13 cellular contexts compared by ENCODE assay signal in the genomic region with DNA sequence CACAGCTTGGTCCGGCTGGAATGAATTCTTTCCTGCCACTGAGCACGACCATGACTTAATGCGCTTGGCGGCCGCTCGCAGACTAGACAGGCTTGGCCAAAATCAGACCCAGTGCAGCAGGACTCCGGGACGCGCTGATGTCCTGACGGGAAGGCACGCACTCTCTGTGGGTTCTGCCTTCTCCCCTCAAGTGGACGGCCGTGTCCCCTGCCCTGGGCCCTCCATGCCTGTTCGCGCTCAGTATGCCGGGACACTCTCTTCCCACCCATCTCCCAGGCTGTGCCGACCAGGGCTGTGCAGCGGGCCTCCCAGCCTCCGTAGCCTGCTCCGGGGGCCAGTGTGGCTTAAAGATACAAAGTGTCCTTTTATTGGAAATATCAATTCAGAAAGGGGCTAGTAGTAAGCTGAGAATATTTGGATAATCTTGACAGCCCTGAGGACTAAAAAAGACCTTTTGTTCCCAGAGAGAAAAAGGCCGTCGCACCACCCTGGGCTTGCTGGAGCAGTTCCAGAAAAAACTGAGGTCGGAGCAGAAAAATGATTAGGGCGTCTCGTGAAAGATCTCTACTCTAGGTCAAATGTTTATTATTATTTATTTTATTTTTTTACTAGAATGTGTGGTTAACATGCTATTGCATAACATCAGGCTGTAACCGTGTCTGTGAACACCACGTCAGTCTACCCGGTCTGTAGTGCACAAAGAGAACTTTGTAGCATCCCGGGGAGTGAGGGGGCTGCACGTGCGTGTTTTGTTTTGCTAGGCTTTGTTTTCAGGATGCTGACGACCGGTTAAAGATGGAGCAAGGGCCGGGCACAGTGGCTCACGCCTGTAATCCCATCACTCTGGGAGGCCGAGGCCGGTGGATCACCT.
DNase-seq lines count a peak whose midpoint lies in the region; ATAC-seq and TF ChIP-seq lines count a peak whose summit lies in the region.
"Had no signal": no experiment of that assay in that cellular context is flagged by ENCODE, and none has a peak within 500 bp of the region (broad histone marks: within the 10 kb centered on the region; RNA-seq: fewer than 3 reads in every experiment).

No MANE protein-coding gene starts in this region.

- H4K8ac ChIP-seq in mesenchymal stem cell (ENCODE audit: low read length): no peak overlapping the region

- 92% methylated on average over 34 of the region's 37 CpGs for WGBS in mesenchymal stem cell

- no peak overlapping the region for H2BK15ac ChIP-seq in mesenchymal stem cell (ENCODE audit: low read depth, poor library complexity, severe bottlenecking)

- H3K27me3 ChIP-seq in mesenchymal stem cell (ENCODE audit: control insufficient read depth in 1 of 2, insufficient read depth in 1 of 2, low read length in 2 of 2) (peaks cover 0 to 75% of the 10 kb centered on the region in 2 experiments), tibial artery (no peaks in the 10 kb centered on the region)

- no peaks in the 10 kb centered on the region for H3K79me1 ChIP-seq in mesenchymal stem cell (replicated peaks; ENCODE audit: low read length, poor library complexity, severe bottlenecking)

- H3K9me3 ChIP-seq in mesenchymal stem cell (ENCODE audit: control insufficient read depth, low read length) (no peaks in the 10 kb centered on the region), tibial artery (no peaks in the 10 kb centered on the region)

- H3K4me2 ChIP-seq in mesenchymal stem cell (ENCODE audit: low read length, poor library complexity, severe bottlenecking): no peak overlapping the region

- H2AK5ac ChIP-seq in mesenchymal stem cell (ENCODE audit: low read length, severe bottlenecking): no peak overlapping the region

- H2BK120ac ChIP-seq in mesenchymal stem cell (ENCODE audit: low read depth, low read length): no peak overlapping the region

- H3K9ac ChIP-seq in mesenchymal stem cell (ENCODE audit: low read length): peak overlapping the region; percentile 54

- TF ChIP-seq CTCF in astrocyte of the cerebellum (IDR thresholded peaks at IDR 0.05; ENCODE audit: low read depth, low read length, missing control alignments): no peak
- no peak for TF ChIP-seq CTCF in fibroblast of mammary gland (conservative IDR thresholded peaks at IDR 0.05; ENCODE audit: control insufficient read depth, insufficient read depth, low read depth, low read length)
- TF ChIP-seq CTCF in tibial artery (IDR thresholded peaks at IDR 0.05): no peak

- H3K36me3 ChIP-seq in mesenchymal stem cell (ENCODE audit: control insufficient read depth in 1 of 2, insufficient read depth in 2 of 2, low read depth in 1 of 2, low read length in 2 of 2) (no peaks in the 10 kb centered on the region), tibial artery (no peaks in the 10 kb centered on the region)

- ATAC-seq in GM19452 (IDR thresholded peaks at IDR 0.05; ENCODE audit: unreplicated experiment) (no peak), HG03571 (IDR thresholded peaks at IDR 0.05; ENCODE audit: unreplicated experiment) (no peak)
- ATAC-seq: CD8-positive, alpha-beta T cell; naive thymus-derived CD4-positive, alpha-beta T cell had no signal

- in situ Hi-C loops in astrocyte of the cerebellum (cut with HindIII; ENCODE audit: low sequenced_read_pairs): no loop called here

- peak; percentile 31 for DNase-seq in astrocyte of the cerebellum (ENCODE audit: low read depth)
- peak; percentile 47 for DNase-seq in fibroblast of mammary gland (ENCODE audit: low read depth)
- no peak for DNase-seq in mesenchymal stem cell
- peak; percentile 70 to 91 for DNase-seq in tibial artery
- DNase-seq in NK-92 treated with Interleukin-12 subunit alpha and Interleukin-12 subunit beta, amount 100 ng/mL, for 24 hours (lab: John Stamatoyannopoulos, UW): no peak
- DNase-seq: CD8-positive, alpha-beta T cell; immature natural killer cell; naive thymus-derived CD4-positive, alpha-beta T cell; NCI-H1048; NCI-H510A treated with DMSO at 0.1 percent for 48 hours; T1000 had no signal

- no peak overlapping the region for H3K4ac ChIP-seq in mesenchymal stem cell (ENCODE audit: low read depth in 1 of 2, low read length in 2 of 2)

- intact Hi-C loops in tibial artery (cut with DNase I; ENCODE audit: low total_unique reads): loop anchor here (5.0 kb wide), 1 partner anchor 54 kb away; no protein-coding TSS in a partner anchor

- no peak overlapping the region for H2BK5ac ChIP-seq in mesenchymal stem cell (ENCODE audit: low read depth, low read length, poor library complexity, severe bottlenecking)

- H3K4me3 ChIP-seq in astrocyte of the cerebellum (ENCODE audit: low read depth, low read length) (no peak overlapping the region), fibroblast of mammary gland (ENCODE audit: control insufficient read depth, low read depth, low read length) (no peak overlapping the region), mesenchymal stem cell (ENCODE audit: insufficient read depth in 1 of 2, low read depth in 1 of 2, low read length in 2 of 2) (peak overlapping the region in 1 of 2 experiments; percentile 46), tibial artery (peak overlapping the region; percentile 30 to 43)

- H2BK12ac ChIP-seq in mesenchymal stem cell (ENCODE audit: low read length in 2 of 2): no peak overlapping the region

- H3K18ac ChIP-seq in mesenchymal stem cell (ENCODE audit: low read depth in 1 of 2, low read length in 2 of 2): no peak overlapping the region

- H3K27ac ChIP-seq in mesenchymal stem cell (ENCODE audit: low read length, poor library complexity, severe bottlenecking): no peak overlapping the region
- peak overlapping the region; percentile 89 to 94 for H3K27ac ChIP-seq in tibial artery

- H4K91ac ChIP-seq in mesenchymal stem cell (ENCODE audit: low read length): no peak overlapping the region

- H3K23ac ChIP-seq in mesenchymal stem cell (ENCODE audit: low read length in 2 of 2): no peak overlapping the region

- H2AFZ ChIP-seq in mesenchymal stem cell (ENCODE audit: low read depth, low read length): no peak overlapping the region

- peaks cover 6% of the 10 kb centered on the region for H3K4me1 ChIP-seq in mesenchymal stem cell (ENCODE audit: control insufficient read depth, insufficient read depth, low read depth, low read length)
- H3K4me1 ChIP-seq in tibial artery: peaks cover 0 to 98% (median 81%) of the 10 kb centered on the region in 4 donors

- H3K14ac ChIP-seq in mesenchymal stem cell (ENCODE audit: low read length in 2 of 2): no peak overlapping the region

Comparison
In these comparisons a context has a peak if more than half of its experiments do, and no peak if none do; other contexts are left out.
1. DNase-seq: peak in astrocyte of the cerebellum (single experiment), fibroblast of mammary gland (single experiment) and tibial artery (2 of 2); none in mesenchymal stem cell (single experiment) and NK-92 treated with Interleukin-12 subunit alpha and Interleukin-12 subunit beta, amount 100 ng/mL, for 24 hours (single experiment).
2. H3K4me3 ChIP-seq: peak in tibial artery (2 of 2); none in astrocyte of the cerebellum (single experiment) and fibroblast of mammary gland (single experiment).